ENCODE assay signal across 22 cellular contexts in genomic region chr2:226692521-226693126, GRCh38.
"Had no signal": no experiment of that assay in that cellular context is flagged by ENCODE, and none has a peak within 500 bp of the region (broad histone marks: within the 10 kb centered on the region; RNA-seq: fewer than 3 reads in every experiment).

No MANE protein-coding gene starts in this region.

- H3K27me3 ChIP-seq: ascending aorta, body of pancreas, cardiac muscle cell, Peyer's patch had no signal

- H3K4me1 ChIP-seq: Peyer's patch had no signal

- H3K27ac ChIP-seq: ascending aorta, body of pancreas, cardiac muscle cell, Peyer's patch had no signal

- ATAC-seq: activated CD8-positive, alpha-beta memory T cell treated with anti-CD3 and anti-CD28 coated beads, Interleukin-2, amount 10 ng/mL, durations not matched to agents 7 days and 5 days; body of pancreas; T-helper 17 cell; WTC11 had no signal

- H3K4me3 ChIP-seq: ascending aorta, body of pancreas, cardiac muscle cell, Peyer's patch had no signal

- DNase-seq: activated CD4-positive, alpha-beta T cell treated with anti-CD3 and anti-CD28 coated beads for 1 hour; activated CD4-positive, alpha-beta T cell treated with anti-CD3 and anti-CD28 coated beads, Interleukin-2, amount 10 ng/mL, durations not matched to agents 24 days and 14 days; activated CD4-positive, alpha-beta T cell treated with anti-CD3 and anti-CD28 coated beads, Interleukin-2, amount 50 U/mL, for 48 hours; activated CD8-positive, alpha-beta memory T cell treated with anti-CD3 and anti-CD28 coated beads, Interleukin-2, amount 10 ng/mL, durations not matched to agents 7 days and 5 days; activated effector memory CD4-positive, alpha-beta T cell treated with Interleukin-2 at 50 U/mL for 16 hours; activated naive CD4-positive, alpha-beta T cell; activated T-cell treated with anti-CD3 and anti-CD28 coated beads, Interleukin-2, amount 50 U/mL, for 24 hours; amniotic stem cell; body of pancreas; NCI-H1105 treated with DMSO at 0.1 percent for 48 hours; NCI-H1436 treated with DMSO at 0.1 percent for 48 hours; NCI-H187 treated with DMSO at 0.1 percent for 48 hours; NCI-H2081 treated with DMSO at 0.1 percent for 48 hours; NCI-H446; NCI-H524; Peyer's patch; SHP77 treated with DMSO at 0.1 percent for 48 hours; T-helper 17 cell; T-helper 9 cell had no signal

- H3K36me3 ChIP-seq: ascending aorta, cardiac muscle cell, Peyer's patch had no signal

- H3K9me3 ChIP-seq: ascending aorta, body of pancreas, Peyer's patch had no signal
